Comparison of ENCODE assay signal across 15 cellular contexts in the genomic region with DNA sequence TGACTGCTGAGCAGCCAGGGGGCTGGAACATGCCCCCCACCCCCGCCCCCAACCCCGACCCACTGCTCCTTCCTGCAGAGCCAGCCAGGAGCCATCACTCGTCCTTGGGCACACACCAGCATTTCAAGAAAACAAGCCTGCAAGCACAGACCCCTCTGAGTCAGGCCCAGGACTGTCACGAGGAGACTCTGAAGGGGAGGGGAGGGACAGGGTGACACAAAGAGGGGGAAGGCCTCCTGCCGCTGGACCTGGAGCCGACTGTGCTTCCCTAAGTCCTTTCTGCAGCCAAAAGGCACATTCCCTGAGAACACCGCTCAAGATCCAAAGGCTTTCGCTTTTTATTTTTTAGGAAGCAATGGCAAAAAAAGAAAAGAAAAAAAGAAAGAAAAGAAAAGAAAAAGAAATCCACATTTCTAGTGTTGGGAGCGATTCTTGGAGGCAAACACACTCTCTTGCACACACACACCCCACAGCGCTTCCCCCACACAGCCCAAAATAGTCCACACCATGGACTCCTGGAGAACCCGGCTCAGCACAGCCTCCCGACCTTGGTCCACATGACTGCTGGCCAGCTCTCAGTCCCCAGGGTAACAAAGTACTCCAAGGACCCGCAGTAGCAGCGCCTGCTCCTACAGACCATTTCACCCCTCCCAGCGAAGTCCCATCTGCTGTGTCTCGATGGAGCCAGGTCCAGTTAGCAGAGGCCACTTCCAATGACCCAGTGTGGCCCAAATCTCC.
A peak's percentile ranks its signal among the peaks of the same experiment; 100 is the strongest.
DNase-seq lines count a peak whose midpoint lies in the region; ATAC-seq and TF ChIP-seq lines count a peak whose summit lies in the region.
"Had no signal": no experiment of that assay in that cellular context is flagged by ENCODE, and none has a peak within 500 bp of the region (broad histone marks: within the 10 kb centered on the region; RNA-seq: fewer than 3 reads in every experiment).

No MANE protein-coding gene starts in this region.

- peak overlapping the region; percentile 80 for H2AFZ ChIP-seq in neural progenitor cell (replicated peaks)

- peaks cover 16% of the 10 kb centered on the region for H3K4me1 ChIP-seq in right cardiac atrium (ENCODE audit: control insufficient read depth, insufficient read depth, low read length)
- peaks cover 14% of the 10 kb centered on the region for H3K4me1 ChIP-seq in neural progenitor cell
- H3K4me1 ChIP-seq: colonic mucosa, upper lobe of left lung had no signal

- H3K27me3 ChIP-seq in brain microvascular endothelial cell (replicated peaks) (no peaks in the 10 kb centered on the region), right cardiac atrium (ENCODE audit: control insufficient read depth, insufficient read depth) (no peaks in the 10 kb centered on the region), neural progenitor cell (no peaks in the 10 kb centered on the region)
- H3K27me3 ChIP-seq: colonic mucosa, upper lobe of left lung had no signal

- TF ChIP-seq CTCF in brain microvascular endothelial cell (IDR thresholded peaks at IDR 0.05; ENCODE audit: low read depth, low read length, missing control alignments) (no peak), neural progenitor cell (IDR thresholded peaks at IDR 0.05) (no peak)

- DNase-seq in Ammon's horn (ENCODE audit: low spot score) (peak; percentile 84), brain microvascular endothelial cell (peak; percentile 18), right cardiac atrium (peak; percentile 46 to 87 (median 83)), neural progenitor cell (ENCODE audit: low spot score) (peak; percentile 58), NCI-H748 treated with DMSO at 0.1 percent for 48 hours (lab: John Stamatoyannopoulos, UW) (no peak), LoVo (ENCODE audit: low spot score) (no peak), GM03348 (ENCODE audit: low spot score) (no peak)
- no peak for DNase-seq in stimulated activated naive CD4-positive, alpha-beta T cell treated with Interleukin-2 at 50 U/mL for 16 hours (lab: John Stamatoyannopoulos, UW)
- DNase-seq: 8988T; activated CD4-positive, alpha-beta T cell treated with anti-CD3 and anti-CD28 coated beads for 48 hours; colonic mucosa; NCI-H345; upper lobe of left lung had no signal

- no peak overlapping the region for H3K27ac Mint-ChIP-seq in neural progenitor cell
- H3K27ac Mint-ChIP-seq: activated T-helper 2 cell treated with anti-CD3 and anti-CD28 coated beads, Interferon-gamma antibody, Interleukin-2, Interleukin-4, amounts not matched to agents 10 μg/mL and 5 μg/mL and 100 μg/mL, durations not matched to agents 14 hours and 24 hours and 36 hours; T-helper 1 cell treated with Interleukin-12 subunit alpha and Interleukin-12 subunit beta and Interleukin-4 antibody, amounts not matched to agents 30 μg/mL and 1 μg/mL, for 36 hours had no signal

- no peak overlapping the region for H3K9ac ChIP-seq in neural progenitor cell

- H3K4me3 ChIP-seq in brain microvascular endothelial cell (ENCODE audit: low read depth, low read length) (peak overlapping the region; percentile 5), right cardiac atrium (ENCODE audit: low read length) (no peak overlapping the region), neural progenitor cell (no peak overlapping the region)
- H3K4me3 ChIP-seq: colonic mucosa, upper lobe of left lung had no signal

- no peak overlapping the region for H3K4me3 Mint-ChIP-seq in neural progenitor cell
- H3K4me3 Mint-ChIP-seq: T-helper 1 cell treated with Interleukin-12 subunit alpha and Interleukin-12 subunit beta and Interleukin-4 antibody, amounts not matched to agents 30 μg/mL and 1 μg/mL, for 36 hours had no signal

- in situ Hi-C loops in brain microvascular endothelial cell (cut with HindIII; ENCODE audit: low pct_ligation_motif_present, low sequenced_read_pairs), result no loop called here

- H3K27ac ChIP-seq in brain microvascular endothelial cell (no peak overlapping the region), right cardiac atrium (ENCODE audit: low read length) (peak overlapping the region; percentile 96), neural progenitor cell (no peak overlapping the region)
- H3K27ac ChIP-seq: colonic mucosa, upper lobe of left lung had no signal

- no peaks in the 10 kb centered on the region for H3K9me3 Mint-ChIP-seq in neural progenitor cell
- H3K9me3 Mint-ChIP-seq: activated T-helper 2 cell treated with anti-CD3 and anti-CD28 coated beads, Interferon-gamma antibody, Interleukin-2, Interleukin-4, amounts not matched to agents 10 μg/mL and 5 μg/mL and 100 μg/mL, durations not matched to agents 14 hours and 24 hours and 36 hours; T-helper 1 cell treated with Interleukin-12 subunit alpha and Interleukin-12 subunit beta and Interleukin-4 antibody, amounts not matched to agents 30 μg/mL and 1 μg/mL, for 36 hours had no signal

- H3F3A ChIP-seq in neural progenitor cell (ENCODE audit: low read depth), result no peaks in the 10 kb centered on the region

- peak overlapping the region; percentile 58 for H3K4me2 ChIP-seq in neural progenitor cell

- ATAC-seq in right cardiac atrium, result peak; percentile 78 to 88

- H3K9me3 ChIP-seq in right cardiac atrium (ENCODE audit: control insufficient read depth, low read length), result no peaks in the 10 kb centered on the region
- no peaks in the 10 kb centered on the region for H3K9me3 ChIP-seq in neural progenitor cell (ENCODE audit: low read depth)
- H3K9me3 ChIP-seq: colonic mucosa, upper lobe of left lung had no signal

- no peaks in the 10 kb centered on the region for H3K79me2 ChIP-seq in neural progenitor cell (ENCODE audit: low read depth)

- H4K20me1 ChIP-seq in neural progenitor cell (ENCODE audit: low read depth), result no peaks in the 10 kb centered on the region

- peaks cover 29% of the 10 kb centered on the region for H3K4me1 Mint-ChIP-seq in neural progenitor cell

- no peaks in the 10 kb centered on the region for H3K36me3 ChIP-seq in brain microvascular endothelial cell (replicated peaks)
- no peaks in the 10 kb centered on the region for H3K36me3 ChIP-seq in neural progenitor cell
- H3K36me3 ChIP-seq: colonic mucosa, upper lobe of left lung had no signal

- intact Hi-C loops in right cardiac atrium (cut with DNase I), result no loop called here

- H3K27me3 Mint-ChIP-seq in neural progenitor cell (ENCODE audit: insufficient read depth, low read depth), result no peaks in the 10 kb centered on the region

- no peaks in the 10 kb centered on the region for H3K36me3 Mint-ChIP-seq in neural progenitor cell

- WGBS in right cardiac atrium, result 44% methylated on average over 16 of the region's 16 CpGs

Comparison
In these comparisons a context has a peak if more than half of its experiments do, and no peak if none do; other contexts are left out.
1. DNase-seq: peak in Ammon's horn (single experiment), brain microvascular endothelial cell (single experiment), right cardiac atrium (3 of 3) and neural progenitor cell (single experiment); none in NCI-H748 treated with DMSO at 0.1 percent for 48 hours (single experiment), stimulated activated naive CD4-positive, alpha-beta T cell treated with Interleukin-2 at 50 U/mL for 16 hours (single experiment), LoVo (single experiment) and GM03348 (single experiment).